In genomic region chr11:61947486-61948210, GRCh38 we compare ENCODE assay signal across 8 cellular contexts. TPM values are rescaled to one million over a fixed set of nuclear protein-coding genes. Genes with fewer than 3 reads are reported as not detected.
DNase-seq lines count a peak whose midpoint lies in the region; ATAC-seq and TF ChIP-seq lines count a peak whose summit lies in the region.

No MANE protein-coding gene starts in this region.

- peaks cover 11% of the 10 kb centered on the region for H3K4me1 ChIP-seq in upper lobe of right lung

- no peak overlapping the region for H3K27ac ChIP-seq in upper lobe of right lung

- intact Hi-C loops in activated T-helper 2 cell treated with anti-CD3 and anti-CD28 coated beads, Interferon-gamma antibody, Interleukin-2, Interleukin-4, amounts not matched to agents 10 μg/mL and 5 μg/mL and 100 μg/mL, durations not matched to agents 14 hours and 24 hours and 36 hours (cut with micrococcal nuclease): loop anchor here (1.0 to 5.0 kb wide), 4 partner anchors 48 to 160 kb away; no protein-coding TSS in a partner anchor
- intact Hi-C loops in upper lobe of right lung (cut with DNase I): loop anchor here (5.0 kb wide), 1 partner anchor 45 kb away; no protein-coding TSS in a partner anchor

- no peaks in the 10 kb centered on the region for H3K36me3 ChIP-seq in upper lobe of right lung

- no peaks in the 10 kb centered on the region for H3K36me3 Mint-ChIP-seq in activated T-helper 2 cell treated with anti-CD3 and anti-CD28 coated beads, Interferon-gamma antibody, Interleukin-2, Interleukin-4, amounts not matched to agents 10 μg/mL and 5 μg/mL and 100 μg/mL, durations not matched to agents 14 hours and 24 hours and 36 hours (ENCODE audit: low read depth)

- ATAC-seq in upper lobe of right lung (peak; percentile 91), HG02970 (IDR thresholded peaks at IDR 0.05; ENCODE audit: low FRiP score, unreplicated experiment) (no peak)

- DNase-seq in ELF-1 (ENCODE audit: low read depth, low spot score) (peak; percentile 89), MV-4-11 (lab: John Stamatoyannopoulos, UW) (peak; percentile 61), SHP77 (lab: John Stamatoyannopoulos, UW) (peak; percentile 67 to 79), fibroblast of the conjunctiva (ENCODE audit: low read depth) (peak; percentile 95), nucleus accumbens (lab: John Stamatoyannopoulos, UW) (peak in 52 of 56 donors; percentile 32 to 93 (median 79)), upper lobe of right lung (peak; percentile 82)
- peak; percentile 49 for DNase-seq in activated T-helper 2 cell treated with anti-CD3 and anti-CD28 coated beads, Interferon-gamma antibody, Interleukin-2, Interleukin-4, amounts not matched to agents 10 μg/mL and 5 μg/mL and 100 μg/mL, durations not matched to agents 14 hours and 24 hours and 36 hours (ENCODE audit: low spot score)

- peak; percentile 89 for TF ChIP-seq CTCF in upper lobe of right lung (IDR thresholded peaks at IDR 0.05)

- no peaks in the 10 kb centered on the region for H3K9me3 Mint-ChIP-seq in activated T-helper 2 cell treated with anti-CD3 and anti-CD28 coated beads, Interferon-gamma antibody, Interleukin-2, Interleukin-4, amounts not matched to agents 10 μg/mL and 5 μg/mL and 100 μg/mL, durations not matched to agents 14 hours and 24 hours and 36 hours

- H3K27me3 ChIP-seq in upper lobe of right lung: no peaks in the 10 kb centered on the region

- no peak overlapping the region for H3K4me3 ChIP-seq in upper lobe of right lung

- H3K9me3 ChIP-seq in upper lobe of right lung: no peaks in the 10 kb centered on the region

- no peaks in the 10 kb centered on the region for H3K4me1 Mint-ChIP-seq in activated T-helper 2 cell treated with anti-CD3 and anti-CD28 coated beads, Interferon-gamma antibody, Interleukin-2, Interleukin-4, amounts not matched to agents 10 μg/mL and 5 μg/mL and 100 μg/mL, durations not matched to agents 14 hours and 24 hours and 36 hours (ENCODE audit: low read depth)

- H3K4me3 Mint-ChIP-seq in activated T-helper 2 cell treated with anti-CD3 and anti-CD28 coated beads, Interferon-gamma antibody, Interleukin-2, Interleukin-4, amounts not matched to agents 10 μg/mL and 5 μg/mL and 100 μg/mL, durations not matched to agents 14 hours and 24 hours and 36 hours (ENCODE audit: low read depth): no peak overlapping the region

- peaks cover 4% of the 10 kb centered on the region for H3K27me3 Mint-ChIP-seq in activated T-helper 2 cell treated with anti-CD3 and anti-CD28 coated beads, Interferon-gamma antibody, Interleukin-2, Interleukin-4, amounts not matched to agents 10 μg/mL and 5 μg/mL and 100 μg/mL, durations not matched to agents 14 hours and 24 hours and 36 hours (ENCODE audit: low read depth)

- no peak overlapping the region for H3K27ac Mint-ChIP-seq in activated T-helper 2 cell treated with anti-CD3 and anti-CD28 coated beads, Interferon-gamma antibody, Interleukin-2, Interleukin-4, amounts not matched to agents 10 μg/mL and 5 μg/mL and 100 μg/mL, durations not matched to agents 14 hours and 24 hours and 36 hours

RNA-seq across cellular contexts. Expression of gene BEST1, which starts 2.5 kb away (rescaled TPM):
- total RNA-seq in activated T-helper 2 cell treated with anti-CD3 and anti-CD28 coated beads, Interferon-gamma antibody, Interleukin-2, Interleukin-4, amounts not matched to agents 10 μg/mL and 5 μg/mL and 100 μg/mL, durations not matched to agents 14 hours and 24 hours and 36 hours: 0.09 TPM in 1 of 2 replicates, not detected in the other
- total RNA-seq in upper lobe of right lung: 9.6 TPM

RNA-seq across cellular contexts. Expression of gene FTH1, which starts 19.8 kb away (rescaled TPM):
- 568 and 585 TPM in 2 replicates for total RNA-seq in activated T-helper 2 cell treated with anti-CD3 and anti-CD28 coated beads, Interferon-gamma antibody, Interleukin-2, Interleukin-4, amounts not matched to agents 10 μg/mL and 5 μg/mL and 100 μg/mL, durations not matched to agents 14 hours and 24 hours and 36 hours
- total RNA-seq in upper lobe of right lung: 4,022 TPM

RNA-seq across cellular contexts. Expression of gene RAB3IL1, which starts 30.3 kb away (rescaled TPM):
- 0.09 TPM in 1 of 2 replicates, not detected in the other for total RNA-seq in activated T-helper 2 cell treated with anti-CD3 and anti-CD28 coated beads, Interferon-gamma antibody, Interleukin-2, Interleukin-4, amounts not matched to agents 10 μg/mL and 5 μg/mL and 100 μg/mL, durations not matched to agents 14 hours and 24 hours and 36 hours
- total RNA-seq in upper lobe of right lung: 10.6 TPM

RNA-seq across cellular contexts. Expression of gene FADS3, which starts 56.3 kb away (rescaled TPM):
- 22.1 and 24.1 TPM in 2 replicates for total RNA-seq in activated T-helper 2 cell treated with anti-CD3 and anti-CD28 coated beads, Interferon-gamma antibody, Interleukin-2, Interleukin-4, amounts not matched to agents 10 μg/mL and 5 μg/mL and 100 μg/mL, durations not matched to agents 14 hours and 24 hours and 36 hours
- total RNA-seq in upper lobe of right lung: 68.5 TPM
